Comparison of ENCODE assay signal across 11 cellular contexts in genomic region chr3:69011331-69011730, GRCh38. TPM values are rescaled to one million over a fixed set of nuclear protein-coding genes. Genes with fewer than 3 reads are reported as not detected.
DNase-seq lines count a peak whose midpoint lies in the region; ATAC-seq and TF ChIP-seq lines count a peak whose summit lies in the region.
"Had no signal": no experiment of that assay in that cellular context is flagged by ENCODE, and none has a peak within 500 bp of the region (broad histone marks: within the 10 kb centered on the region; RNA-seq: fewer than 3 reads in every experiment).

No MANE protein-coding gene starts in this region.

- peaks cover 21% of the 10 kb centered on the region for H3K4me1 Mint-ChIP-seq in activated naive CD8-positive, alpha-beta T cell (ENCODE audit: low read depth)
- peaks cover 25% of the 10 kb centered on the region for H3K4me1 Mint-ChIP-seq in activated naive CD8-positive, alpha-beta T cell treated with anti-CD3 and anti-CD28 coated beads, Interleukin-2, amount 50 U/mL, for 24 hours

- no peaks in the 10 kb centered on the region for H3K27me3 Mint-ChIP-seq in activated naive CD8-positive, alpha-beta T cell
- H3K27me3 Mint-ChIP-seq in activated naive CD8-positive, alpha-beta T cell treated with anti-CD3 and anti-CD28 coated beads, Interleukin-2, amount 50 U/mL, for 24 hours = no peaks in the 10 kb centered on the region

- H3K36me3 ChIP-seq in muscle layer of colon (ENCODE audit: insufficient read depth, low read length) (peaks cover 18% of the 10 kb centered on the region), upper lobe of right lung (peaks cover 31% of the 10 kb centered on the region)

- TF ChIP-seq CTCF in upper lobe of right lung (IDR thresholded peaks at IDR 0.05) = no peak

- intact Hi-C loops in upper lobe of right lung (cut with DNase I) = no loop called here

- no peaks in the 10 kb centered on the region for H3K9me3 Mint-ChIP-seq in activated naive CD8-positive, alpha-beta T cell (ENCODE audit: low read depth)
- no peaks in the 10 kb centered on the region for H3K9me3 Mint-ChIP-seq in activated naive CD8-positive, alpha-beta T cell treated with anti-CD3 and anti-CD28 coated beads, Interleukin-2, amount 50 U/mL, for 24 hours

- H3K27ac ChIP-seq in muscle layer of colon (ENCODE audit: low read depth, low read length) = peak overlapping the region; percentile 93
- peak overlapping the region; percentile 100 for H3K27ac ChIP-seq in upper lobe of right lung

- ATAC-seq in activated naive CD8-positive, alpha-beta T cell treated with anti-CD3 and anti-CD28 coated beads, Interleukin-2, amount 50 U/mL, for 24 hours = no peak
- no peak for ATAC-seq in upper lobe of right lung
- ATAC-seq: PC-3 had no signal

- H3K27me3 ChIP-seq in muscle layer of colon (ENCODE audit: control insufficient read depth in 1 of 2, insufficient read depth in 2 of 2, low read length in 2 of 2) = no peaks in the 10 kb centered on the region
- H3K27me3 ChIP-seq in upper lobe of right lung = no peaks in the 10 kb centered on the region

- no peak overlapping the region for H3K4me3 ChIP-seq in muscle layer of colon (ENCODE audit: low read depth in 1 of 2, low read length in 2 of 2)
- peak overlapping the region; percentile 86 for H3K4me3 ChIP-seq in upper lobe of right lung

- H3K4me3 Mint-ChIP-seq in activated naive CD8-positive, alpha-beta T cell = peak overlapping the region; percentile 46
- H3K4me3 Mint-ChIP-seq in activated naive CD8-positive, alpha-beta T cell treated with anti-CD3 and anti-CD28 coated beads, Interleukin-2, amount 50 U/mL, for 24 hours = no peak overlapping the region

- peaks cover 5% of the 10 kb centered on the region for H3K36me3 Mint-ChIP-seq in activated naive CD8-positive, alpha-beta T cell
- peaks cover 4% of the 10 kb centered on the region for H3K36me3 Mint-ChIP-seq in activated naive CD8-positive, alpha-beta T cell treated with anti-CD3 and anti-CD28 coated beads, Interleukin-2, amount 50 U/mL, for 24 hours (ENCODE audit: low read depth)

- H3K4me1 ChIP-seq in muscle layer of colon (ENCODE audit: insufficient read depth, low read length) = peaks cover 43% of the 10 kb centered on the region
- H3K4me1 ChIP-seq in upper lobe of right lung = peaks cover 31% of the 10 kb centered on the region

- H3K27ac Mint-ChIP-seq in activated naive CD8-positive, alpha-beta T cell = peak overlapping the region; percentile 47
- H3K27ac Mint-ChIP-seq in activated naive CD8-positive, alpha-beta T cell treated with anti-CD3 and anti-CD28 coated beads, Interleukin-2, amount 50 U/mL, for 24 hours = no peak overlapping the region

- DNase-seq in activated naive CD8-positive, alpha-beta T cell treated with anti-CD3 and anti-CD28 coated beads, Interleukin-2, amount 50 U/mL, for 24 hours = no peak
- DNase-seq in dermis blood vessel endothelial cell = peak; percentile 25
- DNase-seq in upper lobe of right lung = no peak
- DNase-seq in NCI-H2171 (lab: John Stamatoyannopoulos, UW) = no peak
- DNase-seq in middle frontal gyrus (ENCODE audit: extremely low spot score, low spot score) = no peak
- DNase-seq in activated CD4-positive, alpha-beta T cell treated with anti-CD3 and anti-CD28 coated beads for 48 hours = no peak
- DNase-seq: GF-D8; PC-3; stimulated activated naive CD4-positive, alpha-beta T cell had no signal

- H3K9ac ChIP-seq in muscle layer of colon (ENCODE audit: low read length) = no peak overlapping the region

- H3K9me3 ChIP-seq in muscle layer of colon (ENCODE audit: low read length) = no peaks in the 10 kb centered on the region
- no peaks in the 10 kb centered on the region for H3K9me3 ChIP-seq in upper lobe of right lung

RNA-seq across cellular contexts. Expression of gene EOGT, which starts 2.2 kb away (rescaled TPM):
- total RNA-seq in dermis blood vessel endothelial cell (56.6 and 70.1 TPM in 2 replicates), upper lobe of right lung (36.4 TPM)

RNA-seq across cellular contexts. Expression of gene TMF1, which starts 40.8 kb away (rescaled TPM):
- total RNA-seq in dermis blood vessel endothelial cell = 37.7 and 37.8 TPM in 2 replicates
- total RNA-seq in upper lobe of right lung = 38.0 TPM
